36 cellular contexts compared by ENCODE assay signal in the genomic region with DNA sequence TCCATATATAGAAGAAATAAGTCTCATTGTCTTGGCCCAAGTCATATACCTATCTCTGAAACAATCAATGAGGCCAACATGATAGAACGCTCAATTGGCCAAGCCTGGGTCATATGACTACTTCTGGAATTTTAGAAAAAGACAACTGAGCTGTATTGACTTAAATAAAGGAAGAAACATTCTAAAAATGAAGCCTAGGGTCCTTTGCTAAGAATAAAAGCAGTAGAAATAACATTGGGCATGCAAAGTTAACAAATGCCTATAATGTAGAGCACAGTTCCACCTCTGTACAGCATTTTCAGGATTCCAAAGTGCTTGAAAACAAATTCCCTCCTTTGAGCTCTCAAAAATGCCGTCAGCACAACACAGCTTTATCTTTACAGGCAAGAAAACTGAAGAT.
"Had no signal": no experiment of that assay in that cellular context is flagged by ENCODE, and none has a peak within 500 bp of the region (broad histone marks: within the 10 kb centered on the region; RNA-seq: fewer than 3 reads in every experiment).

No MANE protein-coding gene starts in this region.

- H3K4me1 ChIP-seq: adrenal gland, body of pancreas, esophagus muscularis mucosa, heart left ventricle had no signal

- H3K4me3 ChIP-seq: adrenal gland, body of pancreas, cardiac muscle cell, esophagus muscularis mucosa, gastrocnemius medialis, heart left ventricle had no signal

- H3K9me3 ChIP-seq: adrenal gland, body of pancreas, esophagus muscularis mucosa, gastrocnemius medialis had no signal

- DNase-seq: activated CD4-positive, alpha-beta memory T cell treated with anti-CD3 and anti-CD28 coated beads, Interleukin-2, amount 10 ng/mL, durations not matched to agents 7 days and 5 days; activated CD4-positive, alpha-beta T cell treated with anti-CD3 and anti-CD28 coated beads for 36 hours; activated CD4-positive, alpha-beta T cell treated with anti-CD3 and anti-CD28 coated beads, Interleukin-2, amount 10 ng/mL, durations not matched to agents 7 days and 5 days; activated CD4-positive, alpha-beta T cell treated with anti-CD3 and anti-CD28 coated beads, Interleukin-2, amount 50 U/mL, for 4 hours; activated CD4-positive, CD25-positive, alpha-beta regulatory T cell; activated CD4-positive, CD25-positive, alpha-beta regulatory T cell treated with anti-CD3 and anti-CD28 coated beads, Interleukin-2, amount 50 U/mL, for 72 hours; activated CD8-positive, alpha-beta memory T cell treated with anti-CD3 and anti-CD28 coated beads, Interleukin-2, amount 50 U/mL, for 48 hours; activated effector memory CD4-positive, alpha-beta T cell treated with Interleukin-2 at 50 U/mL for 16 hours; activated gamma-delta T cell treated with Interleukin-2 at 50 U/mL for 16 hours; activated naive CD4-positive, alpha-beta T cell treated with anti-CD3 and anti-CD28 coated beads, Interleukin-2, amount 50 U/mL, for 16 hours; activated naive CD4-positive, alpha-beta T cell treated with Interleukin-2 at 50 U/mL for 16 hours; activated T-cell treated with anti-CD3 and anti-CD28 coated beads for 4 hours; activated T-cell treated with anti-CD3 and anti-CD28 coated beads, Interleukin-2, amount 50 U/mL, for 24 hours; activated T-cell treated with anti-CD3 and anti-CD28 coated beads, Interleukin-2, amount 50 U/mL, for 72 hours; adrenal gland; amygdala; aorta; body of pancreas; central memory CD4-positive, alpha-beta T cell; cerebellar nuclear complex; cortex of kidney; dermis blood vessel endothelial cell; effector CD4-positive, alpha-beta T cell; effector memory CD8-positive, alpha-beta T cell; erythroblast; gastrocnemius medialis; glutamatergic neuron; heart left ventricle; T-helper 1 cell; T-helper 17 cell; T1000 had no signal

- H3K27ac ChIP-seq: adrenal gland, body of pancreas, cardiac muscle cell, esophagus muscularis mucosa, foreskin keratinocyte, gastrocnemius medialis, heart left ventricle had no signal

- H3K4me1 Mint-ChIP-seq: activated CD4-positive, alpha-beta memory T cell treated with anti-CD3 and anti-CD28 coated beads, Interleukin-2, amount 10 ng/mL, durations not matched to agents 7 days and 5 days; activated CD4-positive, alpha-beta T cell treated with anti-CD3 and anti-CD28 coated beads for 36 hours; activated CD4-positive, alpha-beta T cell treated with anti-CD3 and anti-CD28 coated beads, Interleukin-2, amount 10 ng/mL, durations not matched to agents 7 days and 5 days; T-helper 17 cell had no signal

- H3K27me3 ChIP-seq: adrenal gland, body of pancreas, cardiac muscle cell, esophagus muscularis mucosa, foreskin keratinocyte, gastrocnemius medialis, heart left ventricle had no signal

- H3K36me3 Mint-ChIP-seq: activated naive CD8-positive, alpha-beta T cell had no signal

- H3K36me3 ChIP-seq: adrenal gland, cardiac muscle cell, esophagus muscularis mucosa, gastrocnemius medialis, heart left ventricle had no signal

- H3K27me3 Mint-ChIP-seq: activated CD4-positive, alpha-beta memory T cell treated with anti-CD3 and anti-CD28 coated beads, Interleukin-2, amount 10 ng/mL, durations not matched to agents 7 days and 5 days; activated CD4-positive, alpha-beta T cell treated with anti-CD3 and anti-CD28 coated beads for 36 hours; activated CD4-positive, alpha-beta T cell treated with anti-CD3 and anti-CD28 coated beads, Interleukin-2, amount 10 ng/mL, durations not matched to agents 7 days and 5 days; activated naive CD8-positive, alpha-beta T cell; activated T-cell treated with anti-CD3 and anti-CD28 coated beads, Interleukin-2, amount 50 U/mL, for 24 hours; effector memory CD8-positive, alpha-beta T cell; T-helper 17 cell had no signal

- H3K27ac Mint-ChIP-seq: activated CD4-positive, alpha-beta memory T cell treated with anti-CD3 and anti-CD28 coated beads, Interleukin-2, amount 10 ng/mL, durations not matched to agents 7 days and 5 days; activated CD4-positive, alpha-beta T cell treated with anti-CD3 and anti-CD28 coated beads for 36 hours; activated CD4-positive, alpha-beta T cell treated with anti-CD3 and anti-CD28 coated beads, Interleukin-2, amount 10 ng/mL, durations not matched to agents 7 days and 5 days; activated naive CD8-positive, alpha-beta T cell; activated T-cell treated with anti-CD3 and anti-CD28 coated beads, Interleukin-2, amount 50 U/mL, for 24 hours; activated T-cell treated with anti-CD3 and anti-CD28 coated beads, Interleukin-2, amount 50 U/mL, for 72 hours; effector memory CD8-positive, alpha-beta T cell; T-helper 17 cell; T-helper 2 cell treated with Interferon-gamma antibody and Interleukin-4, amounts not matched to agents 5 μg/mL and 100 μg/mL, for 36 hours had no signal

- H3K4me3 Mint-ChIP-seq: activated CD4-positive, alpha-beta memory T cell treated with anti-CD3 and anti-CD28 coated beads, Interleukin-2, amount 10 ng/mL, durations not matched to agents 7 days and 5 days; activated CD4-positive, alpha-beta T cell treated with anti-CD3 and anti-CD28 coated beads for 36 hours; activated CD4-positive, alpha-beta T cell treated with anti-CD3 and anti-CD28 coated beads, Interleukin-2, amount 10 ng/mL, durations not matched to agents 7 days and 5 days; activated naive CD8-positive, alpha-beta T cell; activated T-cell treated with anti-CD3 and anti-CD28 coated beads, Interleukin-2, amount 50 U/mL, for 24 hours; activated T-cell treated with anti-CD3 and anti-CD28 coated beads, Interleukin-2, amount 50 U/mL, for 72 hours; effector memory CD8-positive, alpha-beta T cell; T-helper 17 cell; T-helper 2 cell treated with Interferon-gamma antibody and Interleukin-4, amounts not matched to agents 5 μg/mL and 100 μg/mL, for 36 hours had no signal
